In the genomic region with DNA sequence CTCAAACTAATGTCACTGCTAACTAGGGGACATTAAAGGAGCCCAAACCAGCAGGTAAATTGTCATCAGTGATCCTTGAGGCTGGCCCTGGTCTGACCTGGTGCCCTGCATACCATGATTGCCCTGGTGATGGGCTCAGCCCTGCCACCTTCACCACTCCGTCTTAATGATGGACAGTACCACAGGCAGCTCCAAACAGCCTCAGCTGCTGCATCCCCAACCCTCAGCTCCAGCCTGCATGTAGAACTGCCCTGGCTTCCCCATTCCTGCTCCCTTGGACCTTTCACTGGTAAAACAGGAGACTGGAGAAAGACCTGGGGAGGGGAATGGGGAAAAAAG, we compare ENCODE assay signal across 8 cellular contexts.
"Had no signal": no experiment of that assay in that cellular context is flagged by ENCODE, and none has a peak within 500 bp of the region (broad histone marks: within the 10 kb centered on the region; RNA-seq: fewer than 3 reads in every experiment).

No MANE protein-coding gene starts in this region.

- H3K27ac ChIP-seq: HL-60 had no signal

- H3K4me1 ChIP-seq: HAP-1 had no signal

- H3K4me3 ChIP-seq: HAP-1, K562 had no signal

- H3K36me3 ChIP-seq: HAP-1 had no signal

- DNase-seq: GOT3, H7, KG1 had no signal

- H3K9me3 ChIP-seq: HAP-1 had no signal

- ATAC-seq: HCT116, HepG2, K562 had no signal
